ENCODE assay signal across 10 cellular contexts in the genomic region with DNA sequence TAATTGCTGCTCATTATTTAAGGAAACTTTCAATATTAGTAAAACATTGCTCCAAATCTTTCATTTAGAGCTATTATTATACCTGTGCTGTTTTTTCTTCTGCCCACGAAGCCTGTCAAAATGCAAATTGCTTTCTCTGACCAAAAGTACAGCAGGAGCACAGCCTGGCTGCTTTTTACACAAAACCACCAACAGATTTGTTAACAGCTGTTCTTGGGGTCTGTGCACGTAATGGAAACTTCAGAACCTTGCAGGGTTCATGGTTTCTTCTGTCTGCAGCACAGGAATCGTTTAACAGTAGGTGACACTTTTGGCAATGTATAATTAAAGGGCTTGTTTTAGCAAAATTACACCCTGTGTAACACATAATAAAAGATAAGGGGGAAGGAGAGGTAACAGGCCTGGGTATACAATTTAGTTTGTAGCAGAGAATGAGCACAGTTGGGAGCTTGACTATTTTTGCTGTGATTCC.
DNase-seq lines count a peak whose midpoint lies in the region; ATAC-seq and TF ChIP-seq lines count a peak whose summit lies in the region.
"Had no signal": no experiment of that assay in that cellular context is flagged by ENCODE, and none has a peak within 500 bp of the region (broad histone marks: within the 10 kb centered on the region; RNA-seq: fewer than 3 reads in every experiment).

No MANE protein-coding gene starts in this region.

- no peaks in the 10 kb centered on the region for H3K36me3 ChIP-seq in transverse colon

- no peaks in the 10 kb centered on the region for H3K27me3 ChIP-seq in transverse colon

- intact Hi-C loops in transverse colon (cut with DNase I; ENCODE audit: low total_unique reads), result no loop called here

- TF ChIP-seq EP300 in transverse colon (IDR thresholded peaks at IDR 0.05; ENCODE audit: low read depth), result no peak

- TF ChIP-seq CTCF in transverse colon (IDR thresholded peaks at IDR 0.05) (no peak), osteocyte (IDR thresholded peaks at IDR 0.05) (no peak)

- H3K4me3 Mint-ChIP-seq in osteocyte (ENCODE audit: unreplicated experiment), result no peak overlapping the region

- DNase-seq in NCI-H82 (lab: John Stamatoyannopoulos, UW) (peak; percentile 30), NCI-H82 treated with DMSO at 0.1 percent for 48 hours (lab: John Stamatoyannopoulos, UW; ENCODE audit: unreplicated experiment) (no peak), NCI-H1417 treated with DMSO at 0.1 percent for 48 hours (lab: John Stamatoyannopoulos, UW) (peak; percentile 87), transverse colon (peak; percentile 24), osteocyte (ENCODE audit: extremely low spot score, unreplicated experiment) (no peak), hypothalamus (lab: John Stamatoyannopoulos, UW) (no peak)
- DNase-seq in activated CD4-positive, alpha-beta T cell treated with anti-CD3 and anti-CD28 coated beads for 4 hours, result no peak

- no peaks in the 10 kb centered on the region for H3K4me1 ChIP-seq in transverse colon
- H3K4me1 ChIP-seq: parathyroid adenoma had no signal

- 26 to 40% methylated on average over 2 to 3 of the region's 3 CpGs for WGBS in transverse colon (ENCODE audit: low coverage in 1 of 2), 2 donors

- peak overlapping the region in 1 of 4 donors; percentile 4 for H3K27ac ChIP-seq in transverse colon
- H3K27ac ChIP-seq: 22Rv1, parathyroid adenoma had no signal

- in situ Hi-C loops in transverse colon (cut with MboI; ENCODE audit: low pct_ligation_motif_present in 1 of 4, low pct_unique_long_range_greater_than_20kb in 1 of 4, low sequenced_read_pairs in 3 of 4), result no loop called here

- H3K9me3 Mint-ChIP-seq in osteocyte (ENCODE audit: unreplicated experiment), result no peaks in the 10 kb centered on the region

- no peaks in the 10 kb centered on the region for H3K9me3 ChIP-seq in transverse colon

- no peak overlapping the region for H3K27ac Mint-ChIP-seq in osteocyte (ENCODE audit: unreplicated experiment)

- H3K36me3 Mint-ChIP-seq in osteocyte (ENCODE audit: unreplicated experiment), result no peaks in the 10 kb centered on the region

- no peak for TF ChIP-seq POLR2A in transverse colon (IDR thresholded peaks at IDR 0.05)

- H3K4me1 Mint-ChIP-seq in osteocyte (ENCODE audit: unreplicated experiment), result no peaks in the 10 kb centered on the region

- H3K4me3 ChIP-seq in transverse colon, result no peak overlapping the region

- H3K27me3 Mint-ChIP-seq in osteocyte (ENCODE audit: unreplicated experiment), result no peaks in the 10 kb centered on the region

- peak; percentile 94 for ATAC-seq in HG02852 (IDR thresholded peaks at IDR 0.05; ENCODE audit: unreplicated experiment)

Comparison
In these comparisons a context has a peak if more than half of its experiments do, and no peak if none do; other contexts are left out.
1. DNase-seq: peak in NCI-H82 (single experiment), NCI-H1417 treated with DMSO at 0.1 percent for 48 hours (single experiment) and transverse colon (single experiment); none in NCI-H82 treated with DMSO at 0.1 percent for 48 hours (single experiment), activated CD4-positive, alpha-beta T cell treated with anti-CD3 and anti-CD28 coated beads for 4 hours (0 of 2), osteocyte (single experiment) and hypothalamus (0 of 51).